In the genomic region with DNA sequence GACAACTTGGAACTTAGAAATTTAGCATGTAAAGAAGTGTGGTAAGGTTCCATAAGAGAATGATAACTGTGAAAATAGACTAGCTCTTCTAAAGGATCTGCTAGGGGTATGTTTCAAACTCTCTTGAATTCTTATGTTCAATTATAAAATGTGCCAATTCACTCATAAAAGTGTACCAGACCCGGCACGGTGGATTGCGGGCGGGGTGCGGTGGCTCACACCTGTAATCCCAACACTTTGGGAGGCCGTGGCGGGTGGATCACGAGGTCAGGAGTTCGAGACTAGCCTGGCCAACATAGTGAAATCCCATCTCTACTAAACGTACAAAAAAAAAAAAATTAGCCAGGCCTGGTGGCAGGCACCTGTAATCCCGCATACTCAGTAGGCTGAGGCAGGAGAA, we compare ENCODE assay signal across 1 cellular context.
TF ChIP-seq lines count a peak whose summit lies in the region.

No MANE protein-coding gene starts in this region.

TF ChIP-seq in HEK293T, 16 proteins besides CTCF, POLR2A, EP300 and RAD21 (continued from another document):
- TF ChIP-seq, protein P1, sequence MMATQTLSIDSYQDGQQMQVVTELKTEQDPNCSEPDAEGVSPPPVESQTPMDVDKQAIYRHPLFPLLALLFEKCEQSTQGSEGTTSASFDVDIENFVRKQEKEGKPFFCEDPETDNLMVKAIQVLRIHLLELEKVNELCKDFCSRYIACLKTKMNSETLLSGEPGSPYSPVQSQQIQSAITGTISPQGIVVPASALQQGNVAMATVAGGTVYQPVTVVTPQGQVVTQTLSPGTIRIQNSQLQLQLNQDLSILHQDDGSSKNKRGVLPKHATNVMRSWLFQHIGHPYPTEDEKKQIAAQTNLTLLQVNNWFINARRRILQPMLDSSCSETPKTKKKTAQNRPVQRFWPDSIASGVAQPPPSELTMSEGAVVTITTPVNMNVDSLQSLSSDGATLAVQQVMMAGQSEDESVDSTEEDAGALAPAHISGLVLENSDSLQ (IDR thresholded peaks at IDR 0.05): no peak
- TF ChIP-seq ELF4 (IDR thresholded peaks at IDR 0.05) (no peak), HDGF (IDR thresholded peaks at IDR 0.05; ENCODE audit: borderline replicate concordance) (no peak), NFRKB (IDR thresholded peaks at IDR 0.05) (no peak), TARDBP (IDR thresholded peaks at IDR 0.05) (no peak), L3MBTL2 (conservative IDR thresholded peaks at IDR 0.05) (no peak), CTBP1 (IDR thresholded peaks at IDR 0.05; ENCODE audit: borderline replicate concordance) (no peak), BHLHE40 (IDR thresholded peaks at IDR 0.05; ENCODE audit: borderline replicate concordance) (no peak), SP1 (IDR thresholded peaks at IDR 0.05) (no peak), ARNT (IDR thresholded peaks at IDR 0.05) (no peak), LEF1 (IDR thresholded peaks at IDR 0.05; ENCODE audit: borderline replicate concordance) (no peak), SUZ12 (IDR thresholded peaks at IDR 0.05) (no peak), ZNF384 (IDR thresholded peaks at IDR 0.05) (no peak)
TF ChIP-seq in HEK293T: peak in this region for 0.
